2 cellular contexts compared by ENCODE assay signal in genomic region chr10:72793752-72794151, GRCh38.
TF ChIP-seq lines count a peak whose summit lies in the region.

No MANE protein-coding gene starts in this region.

TF ChIP-seq in A549, 52 proteins besides CTCF, POLR2A, EP300 and RAD21 (continued from another document):
- TF ChIP-seq ATOH8 (CRISPR knock-in tag; IDR thresholded peaks at IDR 0.05; ENCODE audit: low read depth) (no peak), BCL3 (IDR thresholded peaks at IDR 0.05) (no peak), RFX5 (IDR thresholded peaks at IDR 0.05) (no peak)
TF ChIP-seq in A549: peak in this region for 0.

TF ChIP-seq in WTC11, 78 proteins besides CTCF, POLR2A, EP300 and RAD21 (continued from another document):
- no peak for TF ChIP-seq EMX1 (CRISPR knock-in tag; IDR thresholded peaks at IDR 0.05)
- TF ChIP-seq MLX (CRISPR knock-in tag; IDR thresholded peaks at IDR 0.05): no peak
- no peak for TF ChIP-seq CREM (CRISPR knock-in tag; IDR thresholded peaks at IDR 0.05)
- TF ChIP-seq ETV6 (CRISPR knock-in tag; IDR thresholded peaks at IDR 0.05): no peak
- no peak for TF ChIP-seq SMAD3 (CRISPR knock-in tag; IDR thresholded peaks at IDR 0.05; ENCODE audit: borderline replicate concordance)
- TF ChIP-seq ARID4B (CRISPR knock-in tag; IDR thresholded peaks at IDR 0.05; ENCODE audit: borderline replicate concordance): no peak
- TF ChIP-seq ZNF121 (CRISPR knock-in tag; IDR thresholded peaks at IDR 0.05): no peak
